In the genomic region with DNA sequence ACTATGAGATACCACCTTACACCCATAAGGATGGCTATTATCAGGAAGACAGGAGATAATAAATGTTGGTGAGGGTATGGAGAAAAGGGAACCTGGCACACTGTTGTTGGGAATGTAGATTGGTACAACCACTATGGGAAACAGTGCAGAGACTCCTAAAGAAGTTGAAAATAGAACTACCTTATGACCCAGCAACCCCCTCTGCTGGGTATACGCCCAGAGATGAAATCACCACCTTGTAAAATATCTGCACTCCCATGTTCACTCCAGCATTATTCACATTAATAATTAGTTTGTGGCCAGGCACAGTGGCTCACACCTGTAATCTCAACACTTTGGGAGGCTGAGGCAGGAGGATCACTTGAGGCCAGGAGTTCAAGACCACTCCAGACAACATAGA, we compare ENCODE assay signal across 26 cellular contexts. TPM values are rescaled to one million over a fixed set of nuclear protein-coding genes. Genes with fewer than 3 reads are reported as not detected.
DNase-seq lines count a peak whose midpoint lies in the region; ATAC-seq, FAIRE-seq and TF ChIP-seq lines count a peak whose summit lies in the region.
"Had no signal": no experiment of that assay in that cellular context is flagged by ENCODE, and none has a peak within 500 bp of the region (broad histone marks: within the 10 kb centered on the region; RNA-seq: fewer than 3 reads in every experiment).

No MANE protein-coding gene starts in this region.

- H3K9me1 ChIP-seq in K562 (ENCODE audit: control insufficient read depth, insufficient read depth, low read length), result no peaks in the 10 kb centered on the region

- no peak overlapping the region for H2AFZ ChIP-seq in mammary epithelial cell (ENCODE audit: low read depth, low read length)
- no peak overlapping the region; the same call in 1 of the 2 replicates for H2AFZ ChIP-seq in K562 (ENCODE audit: low read depth, low read length)

- DNase-seq in MCF 10A (ENCODE audit: unreplicated experiment) (peak; percentile 8), mammary epithelial cell (no peak), LNCaP clone FGC (ENCODE audit: low read depth) (no peak), K562 (ENCODE audit: extremely low read depth in 1 of 4, low spot score in 3 of 4) (no peak), LoVo (ENCODE audit: low spot score) (no peak), NCI-H1436 (lab: John Stamatoyannopoulos, UW) (no peak), tibial nerve (ENCODE audit: low spot score in 2 of 2) (no peak)
- DNase-seq: ACHN; activated CD4-positive, alpha-beta memory T cell treated with anti-CD3 and anti-CD28 coated beads, Interleukin-2, amount 10 ng/mL, durations not matched to agents 7 days and 5 days; anterior cingulate cortex; DMS153; hippocampal formation; lower lobe of right lung; mucosa of descending colon; NCI-H1092; NCI-H187; NCI-H2171 treated with DMSO at 0.1 percent for 48 hours; NCI-H510A; SK-N-SH; stimulated activated naive CD4-positive, alpha-beta T cell treated with Interleukin-2 at 50 U/mL for 16 hours; T-helper 17 cell had no signal

- H4K20me1 ChIP-seq in mammary epithelial cell (ENCODE audit: insufficient read depth, low read length) (no peaks in the 10 kb centered on the region), K562 (replicated peaks; ENCODE audit: control insufficient read depth, insufficient read depth, low read length) (no peaks in the 10 kb centered on the region)

- H3K4me1 Mint-ChIP-seq in MCF 10A (ENCODE audit: insufficient read depth, unreplicated experiment), result no peaks in the 10 kb centered on the region
- H3K4me1 Mint-ChIP-seq: activated CD4-positive, alpha-beta memory T cell treated with anti-CD3 and anti-CD28 coated beads, Interleukin-2, amount 10 ng/mL, durations not matched to agents 7 days and 5 days; B cell had no signal

- peaks cover 30% of the 10 kb centered on the region for H3K27me3 Mint-ChIP-seq in MCF 10A (ENCODE audit: insufficient read depth, unreplicated experiment)
- H3K27me3 Mint-ChIP-seq: activated naive CD8-positive, alpha-beta T cell had no signal

- no peak for TF ChIP-seq EP300 in K562 (IDR thresholded peaks at IDR 0.05; ENCODE audit: low read length)
- TF ChIP-seq EP300 in tibial nerve (IDR thresholded peaks at IDR 0.05), result no peak

- H3K36me3 ChIP-seq in mammary epithelial cell (ENCODE audit: insufficient read depth, low read length), result no peaks in the 10 kb centered on the region
- no peaks in the 10 kb centered on the region for H3K36me3 ChIP-seq in K562 (ENCODE audit: control insufficient read depth, insufficient read depth, low read length)
- H3K36me3 ChIP-seq in tibial nerve, result no peaks in the 10 kb centered on the region
- H3K36me3 ChIP-seq: lower lobe of right lung had no signal

- no peak for TF ChIP-seq CTCF in MCF 10A (IDR thresholded peaks at IDR 0.05; ENCODE audit: unreplicated experiment)
- TF ChIP-seq CTCF in mammary epithelial cell (conservative IDR thresholded peaks at IDR 0.05 in 1 of 2, IDR thresholded peaks at IDR 0.05 in 1 of 2; ENCODE audit: extremely low read depth in 1 of 2, insufficient read depth in 1 of 2, low read depth in 1 of 2, low read length in 2 of 2), result no peak
- TF ChIP-seq CTCF in LNCaP clone FGC (IDR thresholded peaks at IDR 0.05; ENCODE audit: control insufficient read depth, extremely low read depth, insufficient read depth), result 0 out of 2 replicates have a peak, but pooled peaks have one; percentile 1
- TF ChIP-seq CTCF in K562 (IDR thresholded peaks at IDR 0.05 in 2 of 3, conservative IDR thresholded peaks at IDR 0.05 in 1 of 3; ENCODE audit: insufficient read depth in 2 of 3, low read depth in 1 of 3, low read length in 3 of 3), result peak in 1 of 3 experiments; percentile 31; a peak in 2 of 6 replicates
- TF ChIP-seq CTCF in tibial nerve (IDR thresholded peaks at IDR 0.05), result no peak

- TF ChIP-seq RAD21 in K562 (CRISPR knock-in tag; conservative IDR thresholded peaks at IDR 0.05 in 1 of 2, IDR thresholded peaks at IDR 0.05 in 1 of 2), result peak in 1 of 2 experiments; percentile 19; a peak in 1 of 4 replicates

- 80% methylated on average over 1 of the region's 1 CpG for WGBS in mammary epithelial cell (ENCODE audit: low coverage, missing lambda C conversion rate)
- WGBS in K562 (ENCODE audit: insufficient coverage, low coverage, missing lambda C conversion rate), result 8% methylated on average over 1 of the region's 1 CpG
- 65 to 79% methylated on average over 1 of the region's 1 CpG for WGBS in tibial nerve, 2 donors

- in situ Hi-C loops in mammary epithelial cell (cut with MboI; ENCODE audit: low sequenced_read_pairs in 2 of 2) (no loop called here), K562 (cut with MboI) (no loop called here)

- no peak overlapping the region for H3K27ac Mint-ChIP-seq in MCF 10A (ENCODE audit: low read depth, unreplicated experiment)
- H3K27ac Mint-ChIP-seq: activated CD4-positive, alpha-beta memory T cell treated with anti-CD3 and anti-CD28 coated beads, Interleukin-2, amount 10 ng/mL, durations not matched to agents 7 days and 5 days; activated naive CD8-positive, alpha-beta T cell; B cell; T-helper 17 cell had no signal

- H3K79me2 ChIP-seq in mammary epithelial cell (ENCODE audit: insufficient read depth, low read length) (no peaks in the 10 kb centered on the region), K562 (ENCODE audit: control insufficient read depth, insufficient read depth, low read length) (no peaks in the 10 kb centered on the region)

- H3K9me3 Mint-ChIP-seq in MCF 10A (ENCODE audit: unreplicated experiment), result no peaks in the 10 kb centered on the region
- H3K9me3 Mint-ChIP-seq: activated CD4-positive, alpha-beta memory T cell treated with anti-CD3 and anti-CD28 coated beads, Interleukin-2, amount 10 ng/mL, durations not matched to agents 7 days and 5 days had no signal

- TF ChIP-seq POLR2A in K562 (conservative IDR thresholded peaks at IDR 0.05), result no peak
- TF ChIP-seq POLR2A in tibial nerve (IDR thresholded peaks at IDR 0.05), result no peak

- no peaks in the 10 kb centered on the region for H3K9me3 ChIP-seq in mammary epithelial cell (replicated peaks; ENCODE audit: insufficient read depth, low read length)
- H3K9me3 ChIP-seq in K562 (replicated peaks; ENCODE audit: control insufficient read depth, insufficient read depth, low read depth, low read length), result no peaks in the 10 kb centered on the region
- H3K9me3 ChIP-seq in tibial nerve, result no peaks in the 10 kb centered on the region
- H3K9me3 ChIP-seq: lower lobe of right lung, mucosa of descending colon, SK-N-SH had no signal

- H3K4me1 ChIP-seq in mammary epithelial cell (ENCODE audit: insufficient read depth, low read length), result no peaks in the 10 kb centered on the region
- peaks cover 8 to 9% of the 10 kb centered on the region in 2 experiments; a peak in 4 of 5 replicates for H3K4me1 ChIP-seq in K562 (replicated peaks in 1 of 2; ENCODE audit: control insufficient read depth in 2 of 2, insufficient read depth in 2 of 2, low read length in 2 of 2)
- H3K4me1 ChIP-seq in tibial nerve, result no peaks in the 10 kb centered on the region
- H3K4me1 ChIP-seq: lower lobe of right lung had no signal

- CTCF ChIA-PET in MCF 10A (lab: Yijun Ruan, JAX) (no interaction called here), mammary epithelial cell (lab: Charles Lee; ENCODE audit: low non-redundant PET) (no interaction called here), K562 (lab: Yijun Ruan, JAX; ENCODE audit: low intra/inter-chr PET ratio) (no interaction called here)

- H3K4me2 ChIP-seq in mammary epithelial cell (ENCODE audit: insufficient read depth, low read depth, low read length) (no peak overlapping the region), K562 (ENCODE audit: insufficient read depth, low read length) (no peak overlapping the region)
- H3K4me2 ChIP-seq: SK-N-SH had no signal

- dilution Hi-C loops in mammary epithelial cell (cut with HindIII; ENCODE audit: low sequenced_read_pairs), result no loop called here

- intact Hi-C loops in MCF 10A (cut with micrococcal nuclease) (no loop called here), mammary epithelial cell (cut with micrococcal nuclease) (no loop called here), K562 (cut with micrococcal nuclease) (no loop called here)

- H3K27ac ChIP-seq in mammary epithelial cell (ENCODE audit: insufficient read depth, low read depth, low read length) (no peak overlapping the region), K562 (ENCODE audit: extremely low read depth, low read depth, low read length) (no peak overlapping the region), tibial nerve (no peak overlapping the region)
- H3K27ac ChIP-seq: lower lobe of right lung, skin epidermis had no signal

- no peak overlapping the region for H3K9ac ChIP-seq in mammary epithelial cell (ENCODE audit: insufficient read depth, low read length)
- no peak overlapping the region for H3K9ac ChIP-seq in K562 (ENCODE audit: insufficient read depth in 1 of 2, low read depth in 2 of 2, low read length in 2 of 2)
- H3K9ac ChIP-seq: SK-N-SH had no signal

- H3K4me3 ChIP-seq in mammary epithelial cell (replicated peaks in 1 of 3; ENCODE audit: insufficient read depth in 1 of 3, low read depth in 2 of 3, low read length in 3 of 3) (no peak overlapping the region), LNCaP clone FGC (ENCODE audit: low read depth, low read length) (no peak overlapping the region), K562 (no peak overlapping the region), tibial nerve (no peak overlapping the region)
- H3K4me3 ChIP-seq: lower lobe of right lung, mucosa of descending colon, skin epidermis had no signal

- H3K4me3 Mint-ChIP-seq in MCF 10A (ENCODE audit: unreplicated experiment), result no peak overlapping the region
- H3K4me3 Mint-ChIP-seq: activated CD4-positive, alpha-beta memory T cell treated with anti-CD3 and anti-CD28 coated beads, Interleukin-2, amount 10 ng/mL, durations not matched to agents 7 days and 5 days; activated naive CD8-positive, alpha-beta T cell; B cell; T-helper 17 cell had no signal

- FAIRE-seq in K562 (lab: Jason Lieb, UNC), result no peak
- FAIRE-seq: endothelial cell of umbilical vein, urothelium cell line had no signal

- POLR2A ChIA-PET in MCF 10A (lab: Yijun Ruan, JAX), result no interaction called here
- POLR2A ChIA-PET in K562 (lab: Yijun Ruan, JAX), result interaction anchor here (1.2 kb wide), 1 partner anchor 9 kb away, joined by 3 read pairs; no protein-coding TSS in a partner anchor

- H3K36me3 Mint-ChIP-seq in MCF 10A (ENCODE audit: insufficient read depth, unreplicated experiment), result no peaks in the 10 kb centered on the region
- H3K36me3 Mint-ChIP-seq: activated naive CD8-positive, alpha-beta T cell had no signal

- ATAC-seq in K562, result peak; percentile 77; the same call in 2 of the 3 replicates
- ATAC-seq: lower lobe of right lung, mucosa of descending colon, T-helper 17 cell had no signal

- H3K27me3 ChIP-seq in mammary epithelial cell (ENCODE audit: insufficient read depth, low read length), result no peaks in the 10 kb centered on the region
- H3K27me3 ChIP-seq in K562 (ENCODE audit: control insufficient read depth in 2 of 2, insufficient read depth in 2 of 2, low read length in 2 of 2), result no peaks in the 10 kb centered on the region
- H3K27me3 ChIP-seq in tibial nerve, result no peaks in the 10 kb centered on the region

- BruUV-seq in MCF 10A (replicated peaks; lab: Mats Ljungman, UMichigan) (no TSS peak), mammary epithelial cell (replicated peaks; lab: Mats Ljungman, UMichigan) (no TSS peak), K562 (replicated peaks; lab: Mats Ljungman, UMichigan) (no TSS peak)

RNA-seq across cellular contexts. Expression of a gene that starts 26.8 kb away (rescaled TPM):
- total RNA-seq in MCF 10A (2022) (7.5 and 8.3 TPM in 2 replicates), mammary epithelial cell (10 to 100 TPM in 1 of 2 donors, 1 to 10 TPM in 1; 5.7 to 10.3 TPM), K562 (2014; rRNA removed) (10.4 and 15.0 TPM in 2 replicates), K562 (2014; rRNA removed; fragmentation: Illumina TruSeq; extraction: Trizol) (10.3 and 10.4 TPM in 2 replicates), K562 (2015; rRNA removed; fragmentation: Illumina TruSeq; extraction: Trizol) (12.7 and 13.1 TPM in 2 replicates), K562 (2021) (15.9 and 17.3 TPM in 2 replicates), tibial nerve (1 to 10 TPM; 3.1 to 3.7 (median 3.4) TPM)
- polyA plus RNA-seq in mammary epithelial cell (10.0 TPM), K562 (2011; rRNA removed) (10.5 and 11.1 TPM in 2 replicates), K562 (2014; fragmentation: Illumina TruSeq; extraction: Trizol) (16.3 and 19.5 TPM in 2 replicates), K562 (2014; fragmentation: Nextera tagmentation; extraction: Ambion mirVana) (1 to 10 TPM; 1.9 to 2.5 TPM), K562 (2014; rRNA removed) (6.9 and 11.9 TPM in 2 replicates)
- 19.4 TPM for polyA minus RNA-seq in mammary epithelial cell
- 14.2 and 31.6 TPM in 2 replicates for total RNA-seq in K562 (2011; cell fraction: chromatin; rRNA removed; ENCODE audit: low replicate concordance)
- total RNA-seq in K562 (2011; cell fraction: nucleolus; rRNA removed), result 23.9 and 26.3 TPM in 2 replicates
- total RNA-seq in K562 (2011; cell fraction: nucleoplasm; rRNA removed), result 14.0 and 19.2 TPM in 2 replicates
- polyA plus RNA-seq in K562 (2011; cell fraction: cytosol; rRNA removed), result 7.8 and 10.3 TPM in 2 replicates
- 13.6 and 18.1 TPM in 2 replicates for polyA plus RNA-seq in K562 (2011; cell fraction: nucleus; rRNA removed)
- 12.2 and 14.5 TPM in 2 replicates for polyA plus RNA-seq in K562 (2012)
- polyA minus RNA-seq in K562 (2011; rRNA and poly(A)+ RNA removed), result 11.3 and 13.1 TPM in 2 replicates
- 11.1 and 15.7 TPM in 2 replicates for polyA minus RNA-seq in K562 (2011; cell fraction: cytosol; rRNA and poly(A)+ RNA removed)
- 6.6 and 10.3 TPM in 2 replicates for polyA minus RNA-seq in K562 (2011; cell fraction: nucleus; rRNA and poly(A)+ RNA removed)
